In the genomic region with DNA sequence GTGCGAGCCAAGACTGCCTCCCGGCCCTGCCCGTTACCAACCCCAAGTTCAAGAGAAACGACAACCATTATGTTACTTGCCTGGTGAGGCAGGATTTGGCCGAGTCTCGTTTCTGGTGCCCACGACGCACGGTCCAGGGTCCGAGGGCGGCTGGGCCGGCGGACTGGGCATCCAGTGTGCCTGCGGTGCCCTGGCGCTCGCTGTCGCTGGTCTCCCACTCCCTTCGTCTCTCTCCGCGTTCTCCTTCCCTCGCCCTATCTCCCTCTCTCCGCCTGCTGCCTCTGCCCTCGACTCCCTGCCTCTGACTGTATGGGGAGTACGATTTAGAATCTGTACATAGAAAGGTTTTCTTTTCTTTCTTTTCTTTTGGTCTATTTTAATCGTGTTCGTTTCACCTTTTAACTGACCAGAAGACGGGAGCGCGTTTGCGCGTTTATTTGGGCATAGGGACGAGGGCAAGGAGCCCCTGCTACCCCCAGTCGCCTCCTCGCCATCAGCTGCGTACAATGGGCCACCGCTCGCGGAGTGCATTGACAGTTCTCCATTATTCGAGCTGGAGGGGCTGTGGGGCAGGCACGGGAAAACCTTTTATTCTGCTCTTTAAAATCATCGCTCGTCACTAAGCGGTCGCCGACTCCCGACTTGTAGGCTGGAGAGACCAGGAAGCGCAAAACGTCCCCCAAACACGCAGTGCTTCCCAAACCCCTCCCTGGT, we compare ENCODE assay signal across 1 cellular context.
TF ChIP-seq lines count a peak whose summit lies in the region.

No MANE protein-coding gene starts in this region.

TF ChIP-seq in GM12878, 131 proteins besides CTCF, POLR2A, EP300 and RAD21:
- TF ChIP-seq BMI1 (IDR thresholded peaks at IDR 0.05; ENCODE audit: borderline replicate concordance): 0 out of 2 replicates have a peak, but pooled peaks have one; percentile 9
- TF ChIP-seq, protein P1, sequence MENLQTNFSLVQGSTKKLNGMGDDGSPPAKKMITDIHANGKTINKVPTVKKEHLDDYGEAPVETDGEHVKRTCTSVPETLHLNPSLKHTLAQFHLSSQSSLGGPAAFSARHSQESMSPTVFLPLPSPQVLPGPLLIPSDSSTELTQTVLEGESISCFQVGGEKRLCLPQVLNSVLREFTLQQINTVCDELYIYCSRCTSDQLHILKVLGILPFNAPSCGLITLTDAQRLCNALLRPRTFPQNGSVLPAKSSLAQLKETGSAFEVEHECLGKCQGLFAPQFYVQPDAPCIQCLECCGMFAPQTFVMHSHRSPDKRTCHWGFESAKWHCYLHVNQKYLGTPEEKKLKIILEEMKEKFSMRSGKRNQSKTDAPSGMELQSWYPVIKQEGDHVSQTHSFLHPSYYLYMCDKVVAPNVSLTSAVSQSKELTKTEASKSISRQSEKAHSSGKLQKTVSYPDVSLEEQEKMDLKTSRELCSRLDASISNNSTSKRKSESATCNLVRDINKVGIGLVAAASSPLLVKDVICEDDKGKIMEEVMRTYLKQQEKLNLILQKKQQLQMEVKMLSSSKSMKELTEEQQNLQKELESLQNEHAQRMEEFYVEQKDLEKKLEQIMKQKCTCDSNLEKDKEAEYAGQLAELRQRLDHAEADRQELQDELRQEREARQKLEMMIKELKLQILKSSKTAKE (IDR thresholded peaks at IDR 0.05; ENCODE audit: low read depth, poor library complexity, severe bottlenecking): no peak
- no peak for TF ChIP-seq FOS (IDR thresholded peaks at IDR 0.05; ENCODE audit: borderline replicate concordance, extremely low read depth, insufficient read length)
- TF ChIP-seq, protein P2, sequence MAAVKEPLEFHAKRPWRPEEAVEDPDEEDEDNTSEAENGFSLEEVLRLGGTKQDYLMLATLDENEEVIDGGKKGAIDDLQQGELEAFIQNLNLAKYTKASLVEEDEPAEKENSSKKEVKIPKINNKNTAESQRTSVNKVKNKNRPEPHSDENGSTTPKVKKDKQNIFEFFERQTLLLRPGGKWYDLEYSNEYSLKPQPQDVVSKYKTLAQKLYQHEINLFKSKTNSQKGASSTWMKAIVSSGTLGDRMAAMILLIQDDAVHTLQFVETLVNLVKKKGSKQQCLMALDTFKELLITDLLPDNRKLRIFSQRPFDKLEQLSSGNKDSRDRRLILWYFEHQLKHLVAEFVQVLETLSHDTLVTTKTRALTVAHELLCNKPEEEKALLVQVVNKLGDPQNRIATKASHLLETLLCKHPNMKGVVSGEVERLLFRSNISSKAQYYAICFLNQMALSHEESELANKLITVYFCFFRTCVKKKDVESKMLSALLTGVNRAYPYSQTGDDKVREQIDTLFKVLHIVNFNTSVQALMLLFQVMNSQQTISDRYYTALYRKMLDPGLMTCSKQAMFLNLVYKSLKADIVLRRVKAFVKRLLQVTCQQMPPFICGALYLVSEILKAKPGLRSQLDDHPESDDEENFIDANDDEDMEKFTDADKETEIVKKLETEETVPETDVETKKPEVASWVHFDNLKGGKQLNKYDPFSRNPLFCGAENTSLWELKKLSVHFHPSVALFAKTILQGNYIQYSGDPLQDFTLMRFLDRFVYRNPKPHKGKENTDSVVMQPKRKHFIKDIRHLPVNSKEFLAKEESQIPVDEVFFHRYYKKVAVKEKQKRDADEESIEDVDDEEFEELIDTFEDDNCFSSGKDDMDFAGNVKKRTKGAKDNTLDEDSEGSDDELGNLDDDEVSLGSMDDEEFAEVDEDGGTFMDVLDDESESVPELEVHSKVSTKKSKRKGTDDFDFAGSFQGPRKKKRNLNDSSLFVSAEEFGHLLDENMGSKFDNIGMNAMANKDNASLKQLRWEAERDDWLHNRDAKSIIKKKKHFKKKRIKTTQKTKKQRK (IDR thresholded peaks at IDR 0.05; ENCODE audit: low read depth, low read length): no peak
- no peak for TF ChIP-seq CHD4 (IDR thresholded peaks at IDR 0.05)
- TF ChIP-seq, protein P3, sequence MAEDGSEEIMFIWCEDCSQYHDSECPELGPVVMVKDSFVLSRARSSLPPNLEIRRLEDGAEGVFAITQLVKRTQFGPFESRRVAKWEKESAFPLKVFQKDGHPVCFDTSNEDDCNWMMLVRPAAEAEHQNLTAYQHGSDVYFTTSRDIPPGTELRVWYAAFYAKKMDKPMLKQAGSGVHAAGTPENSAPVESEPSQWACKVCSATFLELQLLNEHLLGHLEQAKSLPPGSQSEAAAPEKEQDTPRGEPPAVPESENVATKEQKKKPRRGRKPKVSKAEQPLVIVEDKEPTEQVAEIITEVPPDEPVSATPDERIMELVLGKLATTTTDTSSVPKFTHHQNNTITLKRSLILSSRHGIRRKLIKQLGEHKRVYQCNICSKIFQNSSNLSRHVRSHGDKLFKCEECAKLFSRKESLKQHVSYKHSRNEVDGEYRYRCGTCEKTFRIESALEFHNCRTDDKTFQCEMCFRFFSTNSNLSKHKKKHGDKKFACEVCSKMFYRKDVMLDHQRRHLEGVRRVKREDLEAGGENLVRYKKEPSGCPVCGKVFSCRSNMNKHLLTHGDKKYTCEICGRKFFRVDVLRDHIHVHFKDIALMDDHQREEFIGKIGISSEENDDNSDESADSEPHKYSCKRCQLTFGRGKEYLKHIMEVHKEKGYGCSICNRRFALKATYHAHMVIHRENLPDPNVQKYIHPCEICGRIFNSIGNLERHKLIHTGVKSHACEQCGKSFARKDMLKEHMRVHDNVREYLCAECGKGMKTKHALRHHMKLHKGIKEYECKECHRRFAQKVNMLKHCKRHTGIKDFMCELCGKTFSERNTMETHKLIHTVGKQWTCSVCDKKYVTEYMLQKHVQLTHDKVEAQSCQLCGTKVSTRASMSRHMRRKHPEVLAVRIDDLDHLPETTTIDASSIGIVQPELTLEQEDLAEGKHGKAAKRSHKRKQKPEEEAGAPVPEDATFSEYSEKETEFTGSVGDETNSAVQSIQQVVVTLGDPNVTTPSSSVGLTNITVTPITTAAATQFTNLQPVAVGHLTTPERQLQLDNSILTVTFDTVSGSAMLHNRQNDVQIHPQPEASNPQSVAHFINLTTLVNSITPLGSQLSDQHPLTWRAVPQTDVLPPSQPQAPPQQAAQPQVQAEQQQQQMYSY (CRISPR knock-in tag; IDR thresholded peaks at IDR 0.05): no peak
- no peak for TF ChIP-seq NR2F1 (conservative IDR thresholded peaks at IDR 0.05)
- TF ChIP-seq SMAD5 (IDR thresholded peaks at IDR 0.05; ENCODE audit: low read depth): no peak
